In genomic region chr11:85718991-85719807, GRCh38 we compare ENCODE assay signal across 9 cellular contexts. TPM values are rescaled to one million over a fixed set of nuclear protein-coding genes. Genes with fewer than 3 reads are reported as not detected.
DNase-seq lines count a peak whose midpoint lies in the region; ATAC-seq and TF ChIP-seq lines count a peak whose summit lies in the region.
"Had no signal": no experiment of that assay in that cellular context is flagged by ENCODE, and none has a peak within 500 bp of the region (broad histone marks: within the 10 kb centered on the region; RNA-seq: fewer than 3 reads in every experiment).

No MANE protein-coding gene starts in this region.

- H3K27ac ChIP-seq in left ventricle myocardium inferior (replicated peaks) = peak overlapping the region; percentile 73

- no peak overlapping the region for H3K27ac Mint-ChIP-seq in progenitor cell of endocrine pancreas
- H3K27ac Mint-ChIP-seq in natural killer cell treated with Interleukin-12 subunit alpha and Interleukin-12 subunit beta and Interleukin-15 and Interleukin-18, amount 100 ng/mL, for 72 hours = no peak overlapping the region

- peak; percentile 90 for DNase-seq in GM03348 (ENCODE audit: low spot score)
- peak in 55 of 58 donors; percentile 2 to 81 (median 41) for DNase-seq in anterior cingulate cortex (lab: John Stamatoyannopoulos, UW)
- DNase-seq in left ventricle myocardium inferior = peak; percentile 30
- peak; percentile 62 for DNase-seq in putamen (ENCODE audit: low spot score)
- no peak for DNase-seq in progenitor cell of endocrine pancreas (ENCODE audit: low spot score, unreplicated experiment)
- DNase-seq in activated CD8-positive, alpha-beta memory T cell treated with anti-CD3 and anti-CD28 coated beads, Interleukin-2, amount 50 U/mL, for 48 hours = no peak
- no peak for DNase-seq in natural killer cell treated with Interleukin-12 subunit alpha and Interleukin-12 subunit beta and Interleukin-15 and Interleukin-18, amount 100 ng/mL, for 72 hours (ENCODE audit: low spot score)

- no peak for TF ChIP-seq CTCF in left ventricle myocardium inferior (IDR thresholded peaks at IDR 0.05; ENCODE audit: borderline replicate concordance)
- no peak for TF ChIP-seq CTCF in progenitor cell of endocrine pancreas (IDR thresholded peaks at IDR 0.05; ENCODE audit: unreplicated experiment)

- H3K27me3 ChIP-seq in left ventricle myocardium inferior (ENCODE audit: low read depth) = no peaks in the 10 kb centered on the region

- H3K4me3 Mint-ChIP-seq in progenitor cell of endocrine pancreas (ENCODE audit: low read depth) = no peak overlapping the region
- no peak overlapping the region for H3K4me3 Mint-ChIP-seq in natural killer cell treated with Interleukin-12 subunit alpha and Interleukin-12 subunit beta and Interleukin-15 and Interleukin-18, amount 100 ng/mL, for 72 hours
- H3K4me3 Mint-ChIP-seq: central memory CD8-positive, alpha-beta T cell had no signal

- H3K4me1 Mint-ChIP-seq in progenitor cell of endocrine pancreas (ENCODE audit: low read depth) = peaks cover 9% of the 10 kb centered on the region
- H3K4me1 Mint-ChIP-seq in natural killer cell treated with Interleukin-12 subunit alpha and Interleukin-12 subunit beta and Interleukin-15 and Interleukin-18, amount 100 ng/mL, for 72 hours (ENCODE audit: low read depth in 2 of 2) = peaks cover 0 to 9% of the 10 kb centered on the region in 2 donors

- no peaks in the 10 kb centered on the region for H3K36me3 Mint-ChIP-seq in progenitor cell of endocrine pancreas (ENCODE audit: insufficient read depth)
- peaks cover under 1% of the 10 kb centered on the region for H3K36me3 Mint-ChIP-seq in natural killer cell treated with Interleukin-12 subunit alpha and Interleukin-12 subunit beta and Interleukin-15 and Interleukin-18, amount 100 ng/mL, for 72 hours

- intact Hi-C loops in left ventricle myocardium inferior (cut with micrococcal nuclease) = no loop called here

- peaks cover 13% of the 10 kb centered on the region for H3K4me1 ChIP-seq in left ventricle myocardium inferior

- no peak for ATAC-seq in GM21447 (IDR thresholded peaks at IDR 0.05; ENCODE audit: unreplicated experiment)
- no peak for ATAC-seq in natural killer cell treated with Interleukin-12 subunit alpha and Interleukin-12 subunit beta and Interleukin-15 and Interleukin-18, amount 100 ng/mL, for 72 hours

- peak overlapping the region; percentile 46 for H3K4me3 ChIP-seq in left ventricle myocardium inferior

- H3K36me3 ChIP-seq in left ventricle myocardium inferior = no peaks in the 10 kb centered on the region

- H3K9me3 Mint-ChIP-seq in progenitor cell of endocrine pancreas (ENCODE audit: low read depth) = no peaks in the 10 kb centered on the region
- H3K9me3 Mint-ChIP-seq in natural killer cell treated with Interleukin-12 subunit alpha and Interleukin-12 subunit beta and Interleukin-15 and Interleukin-18, amount 100 ng/mL, for 72 hours = no peaks in the 10 kb centered on the region
- H3K9me3 Mint-ChIP-seq: central memory CD8-positive, alpha-beta T cell had no signal

- H3K27me3 Mint-ChIP-seq in progenitor cell of endocrine pancreas = peaks cover 13% of the 10 kb centered on the region
- no peaks in the 10 kb centered on the region for H3K27me3 Mint-ChIP-seq in natural killer cell treated with Interleukin-12 subunit alpha and Interleukin-12 subunit beta and Interleukin-15 and Interleukin-18, amount 100 ng/mL, for 72 hours
- H3K27me3 Mint-ChIP-seq: central memory CD8-positive, alpha-beta T cell had no signal

- H3K9me3 ChIP-seq in left ventricle myocardium inferior (replicated peaks) = no peaks in the 10 kb centered on the region

RNA-seq across cellular contexts. Expression of gene CCDC89, which starts 33.2 kb away (rescaled TPM):
- total RNA-seq in left ventricle myocardium inferior (0.63 TPM), progenitor cell of endocrine pancreas (not detected in 2 replicates)
- 1 to 10 TPM; 1.6 to 1.7 TPM for total RNA-seq in natural killer cell treated with Interleukin-12 subunit alpha and Interleukin-12 subunit beta and Interleukin-15 and Interleukin-18, amount 100 ng/mL, for 72 hours

RNA-seq across cellular contexts. Expression of gene CREBZF, which starts 54.3 kb away (rescaled TPM):
- 12.9 TPM for total RNA-seq in left ventricle myocardium inferior
- 66.3 and 66.7 TPM in 2 replicates for total RNA-seq in progenitor cell of endocrine pancreas
- 10 to 100 TPM; 46.1 to 84.6 TPM for total RNA-seq in natural killer cell treated with Interleukin-12 subunit alpha and Interleukin-12 subunit beta and Interleukin-15 and Interleukin-18, amount 100 ng/mL, for 72 hours

Comparison
In these comparisons a context has a peak if more than half of its experiments do, and no peak if none do; other contexts are left out.
1. DNase-seq: peak in GM03348 (single experiment), anterior cingulate cortex (55 of 58), left ventricle myocardium inferior (single experiment) and putamen (single experiment); none in progenitor cell of endocrine pancreas (single experiment), activated CD8-positive, alpha-beta memory T cell treated with anti-CD3 and anti-CD28 coated beads, Interleukin-2, amount 50 U/mL, for 48 hours (single experiment) and natural killer cell treated with Interleukin-12 subunit alpha and Interleukin-12 subunit beta and Interleukin-15 and Interleukin-18, amount 100 ng/mL, for 72 hours (single experiment).